In the genomic region with DNA sequence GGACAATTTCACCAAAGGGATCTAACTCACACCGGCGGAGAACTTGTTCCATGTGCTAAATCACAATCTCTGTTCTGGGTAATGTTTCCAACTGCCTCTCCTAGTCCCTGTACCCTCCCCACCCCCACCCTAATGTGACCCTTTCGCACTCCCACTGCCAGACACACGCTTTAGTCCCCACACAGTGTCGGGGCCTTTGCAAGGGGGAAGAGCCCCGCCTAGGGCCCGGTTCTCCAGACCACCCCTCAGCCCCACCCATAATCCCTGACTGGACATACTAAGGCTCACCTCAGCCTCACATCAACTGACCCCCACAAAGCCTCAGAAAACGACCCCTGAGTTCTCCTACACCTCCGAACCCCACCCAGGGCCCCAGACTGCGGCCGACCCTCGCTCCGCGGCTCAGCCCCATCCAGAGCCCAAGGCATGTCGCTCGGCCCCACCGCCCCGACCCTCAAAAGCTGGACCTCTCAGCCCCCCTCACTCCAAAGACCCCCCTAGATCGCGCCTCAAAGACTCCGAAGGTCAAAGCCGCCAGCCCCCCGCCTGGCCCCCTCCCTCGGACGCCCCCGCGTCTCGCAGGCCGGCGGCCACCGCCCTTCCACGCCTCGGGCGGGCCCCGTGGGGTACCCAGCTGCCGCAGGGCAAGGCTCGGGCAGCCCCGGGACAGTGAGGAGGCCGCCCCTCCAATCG, we compare ENCODE assay signal across 8 cellular contexts.
DNase-seq lines count a peak whose midpoint lies in the region; ATAC-seq, FAIRE-seq and TF ChIP-seq lines count a peak whose summit lies in the region.

No MANE protein-coding gene starts in this region.

- no peaks in the 10 kb centered on the region for H3K36me3 Mint-ChIP-seq in neural crest cell (ENCODE audit: low read depth)

- H3K9me3 Mint-ChIP-seq in neural crest cell: no peaks in the 10 kb centered on the region

- H3K27ac ChIP-seq in HUES48 (ENCODE audit: low read depth, low read length): peak overlapping the region; percentile 100

- DNase-seq in CMK (ENCODE audit: low read depth) (peak; percentile 40), fibroblast of pulmonary artery (ENCODE audit: low read depth) (no peak), neural crest cell (ENCODE audit: low read depth, low spot score) (peak; percentile 14), H54 (ENCODE audit: insufficient read length, low spot score) (no peak)
- peak in 2 of 3 experiments; percentile 9 to 16 for DNase-seq in activated CD8-positive, alpha-beta memory T cell treated with anti-CD3 and anti-CD28 coated beads for 48 hours (ENCODE audit: low read depth in 2 of 3, low spot score in 2 of 3)
- no peak for DNase-seq in effector CD8-positive, alpha-beta T cell (lab: John Stamatoyannopoulos, UW)

- H3K4me1 Mint-ChIP-seq in neural crest cell: peaks cover 44% of the 10 kb centered on the region

- 0 out of 2 replicates have a peak, but pooled peaks cover 6% of the 10 kb centered on the region for H3K36me3 ChIP-seq in HUES48 (ENCODE audit: control insufficient read depth, insufficient read depth, low read length)

- peaks cover 14% of the 10 kb centered on the region for H3K4me1 ChIP-seq in HUES48 (ENCODE audit: control insufficient read depth, insufficient read depth, low read length)

- TF ChIP-seq CTCF in fibroblast of pulmonary artery (IDR thresholded peaks at IDR 0.05; ENCODE audit: low read length, missing control alignments) (no peak), neural crest cell (conservative IDR thresholded peaks at IDR 0.05) (no peak)

- H3K27ac Mint-ChIP-seq in neural crest cell (ENCODE audit: unreplicated experiment): peak overlapping the region; percentile 93

- no peak for TF ChIP-seq POLR2A in H54 (IDR thresholded peaks at IDR 0.05; ENCODE audit: low read depth, low read length)

- H3K9me3 ChIP-seq in HUES48 (ENCODE audit: control insufficient read depth, insufficient read depth, low read length): no peaks in the 10 kb centered on the region

- ATAC-seq in GM19351 (IDR thresholded peaks at IDR 0.05; ENCODE audit: unreplicated experiment): peak; percentile 23

- H3K9ac ChIP-seq in HUES48 (ENCODE audit: low read depth, low read length): peak overlapping the region; percentile 97

- no peaks in the 10 kb centered on the region for H3K27me3 ChIP-seq in HUES48 (ENCODE audit: control insufficient read depth, insufficient read depth, low read length)

- no peak for FAIRE-seq in H54 (lab: Jason Lieb, UNC)

- peak overlapping the region; percentile 79 for H3K4me3 ChIP-seq in HUES48 (ENCODE audit: low read depth, low read length)
- peak overlapping the region; percentile 97 for H3K4me3 ChIP-seq in fibroblast of pulmonary artery (replicated peaks; ENCODE audit: low read depth, low read length)

- peak overlapping the region; percentile 99 for H3K4me3 Mint-ChIP-seq in neural crest cell

- H3K27me3 Mint-ChIP-seq in neural crest cell (ENCODE audit: low read depth): no peaks in the 10 kb centered on the region

Comparison
In these comparisons a context has a peak if more than half of its experiments do, and no peak if none do; other contexts are left out.
1. DNase-seq: peak in CMK (single experiment), activated CD8-positive, alpha-beta memory T cell treated with anti-CD3 and anti-CD28 coated beads for 48 hours (2 of 3) and neural crest cell (single experiment); none in fibroblast of pulmonary artery (single experiment), effector CD8-positive, alpha-beta T cell (single experiment) and H54 (single experiment).